In genomic region chr20:53032021-53033001, GRCh38 we compare ENCODE assay signal across 13 cellular contexts.
DNase-seq lines count a peak whose midpoint lies in the region; ATAC-seq lines count a peak whose summit lies in the region.
"Had no signal": no experiment of that assay in that cellular context is flagged by ENCODE, and none has a peak within 500 bp of the region (broad histone marks: within the 10 kb centered on the region; RNA-seq: fewer than 3 reads in every experiment).

No MANE protein-coding gene starts in this region.

- ATAC-seq in HG03571 (IDR thresholded peaks at IDR 0.05; ENCODE audit: unreplicated experiment) = no peak

- H3K9me3 ChIP-seq in MG63 = no peaks in the 10 kb centered on the region

- no peak overlapping the region for H3K4me3 ChIP-seq in MG63
- H3K4me3 ChIP-seq: PC-9 had no signal

- H3K27me3 ChIP-seq in MG63 = 0 out of 2 replicates have a peak, but pooled peaks cover under 1% of the 10 kb centered on the region

- DNase-seq in A172 (ENCODE audit: low spot score) (peak; percentile 55), MG63 (peak; percentile 41), fibroblast of gingiva (ENCODE audit: low read depth) (peak; percentile 51), myocyte (ENCODE audit: low read depth) (peak; percentile 5), Kasumi-1 (lab: John Stamatoyannopoulos, UW) (no peak), NCI-H2081 (lab: John Stamatoyannopoulos, UW) (no peak), activated T-cell treated with anti-CD3 and anti-CD28 coated beads for 4 hours (no peak)
- DNase-seq: EL; glutamatergic neuron; NCI-H2171; PC-9; stimulated activated CD4-positive, alpha-beta T cell treated with anti-CD3 and anti-CD28 coated beads, Interleukin-12 subunit alpha, Interleukin-12 subunit beta, amount 100 ng/mL, for 4 hours had no signal

- H3K36me3 ChIP-seq in MG63 = no peaks in the 10 kb centered on the region

Comparison
In these comparisons a context has a peak if more than half of its experiments do, and no peak if none do; other contexts are left out.
1. DNase-seq: peak in A172 (single experiment), MG63 (single experiment), fibroblast of gingiva (single experiment) and myocyte (single experiment); none in Kasumi-1 (0 of 2), NCI-H2081 (0 of 2) and activated T-cell treated with anti-CD3 and anti-CD28 coated beads for 4 hours (single experiment).